Comparison of ENCODE assay signal across 14 cellular contexts in the genomic region with DNA sequence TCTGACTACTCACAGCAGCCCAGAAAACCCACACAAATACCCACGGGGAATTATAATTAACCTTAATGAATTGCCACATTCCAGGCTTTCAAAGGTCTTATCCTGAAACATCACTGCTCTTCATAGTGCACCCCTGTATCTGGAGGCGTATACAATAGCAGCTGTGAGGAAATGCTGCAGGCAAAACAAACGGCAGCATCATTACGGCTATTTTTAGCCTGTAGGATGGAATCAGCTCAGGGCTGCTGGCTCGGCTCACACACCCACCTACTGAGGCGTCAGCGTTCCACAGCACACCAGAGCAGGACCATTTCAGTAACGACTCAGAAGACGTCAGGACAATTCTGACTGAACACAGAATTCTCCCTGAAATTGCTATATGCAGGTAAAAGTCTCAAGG.
DNase-seq lines count a peak whose midpoint lies in the region; ATAC-seq and TF ChIP-seq lines count a peak whose summit lies in the region.
"Had no signal": no experiment of that assay in that cellular context is flagged by ENCODE, and none has a peak within 500 bp of the region (broad histone marks: within the 10 kb centered on the region; RNA-seq: fewer than 3 reads in every experiment).

No MANE protein-coding gene starts in this region.

- no peak overlapping the region for H2AFZ ChIP-seq in GM23248

- no peaks in the 10 kb centered on the region for H3F3A ChIP-seq in GM23248 (ENCODE audit: insufficient read depth)

- no peaks in the 10 kb centered on the region for H3K4me1 Mint-ChIP-seq in T-helper 2 cell treated with Interferon-gamma antibody and Interleukin-4, amounts not matched to agents 5 μg/mL and 100 μg/mL, for 36 hours (ENCODE audit: low read depth)
- H3K4me1 Mint-ChIP-seq: stimulated activated naive CD8-positive, alpha-beta T cell treated with anti-CD3 and anti-CD28 coated beads, Interleukin-15, amount 100 ng/mL, for 72 hours had no signal

- H3K27me3 Mint-ChIP-seq in T-helper 2 cell treated with Interferon-gamma antibody and Interleukin-4, amounts not matched to agents 5 μg/mL and 100 μg/mL, for 36 hours (ENCODE audit: low read depth), result no peaks in the 10 kb centered on the region
- H3K27me3 Mint-ChIP-seq: stimulated activated naive CD8-positive, alpha-beta T cell treated with anti-CD3 and anti-CD28 coated beads, Interleukin-15, amount 100 ng/mL, for 72 hours had no signal

- H3K9me3 Mint-ChIP-seq in T-helper 2 cell treated with Interferon-gamma antibody and Interleukin-4, amounts not matched to agents 5 μg/mL and 100 μg/mL, for 36 hours, result no peaks in the 10 kb centered on the region

- H3K36me3 ChIP-seq in GM23248 (ENCODE audit: low read depth), result no peaks in the 10 kb centered on the region
- H3K36me3 ChIP-seq: right lobe of liver had no signal

- POLR2A ChIA-PET in GM10248 (lab: Yijun Ruan, JAX), result no interaction called here

- no peaks in the 10 kb centered on the region for H4K20me1 ChIP-seq in GM23248 (ENCODE audit: insufficient read depth)

- H3K9me3 ChIP-seq in GM23248 (ENCODE audit: low read depth), result no peaks in the 10 kb centered on the region
- H3K9me3 ChIP-seq: Caco-2, right lobe of liver had no signal

- no peaks in the 10 kb centered on the region for H3K9me2 ChIP-seq in GM23248 (ENCODE audit: insufficient read depth)

- no peak overlapping the region for H3K4me2 ChIP-seq in GM23248 (ENCODE audit: unreplicated experiment)

- no peak overlapping the region for H3K4me3 ChIP-seq in GM23248
- H3K4me3 ChIP-seq: right lobe of liver had no signal

- no peak for TF ChIP-seq CTCF in GM10248 (IDR thresholded peaks at IDR 0.05; ENCODE audit: control extremely low read depth, extremely low read depth, low read depth, missing control alignments)

- in situ Hi-C loops in GM23248 (cut with MboI), result no loop called here

- no peak overlapping the region for H3K27ac Mint-ChIP-seq in T-helper 2 cell treated with Interferon-gamma antibody and Interleukin-4, amounts not matched to agents 5 μg/mL and 100 μg/mL, for 36 hours
- H3K27ac Mint-ChIP-seq: stimulated activated naive CD8-positive, alpha-beta T cell treated with anti-CD3 and anti-CD28 coated beads, Interleukin-15, amount 100 ng/mL, for 72 hours had no signal

- WGBS in GM23248 (ENCODE audit: low coverage in 1 of 2, low lambda C conversion rate in 2 of 2, missing lambda C conversion rate in 2 of 2), 2 experiments, result 24 to 29% methylated on average over 9 of the region's 9 CpGs

- H3K4me3 Mint-ChIP-seq in T-helper 2 cell treated with Interferon-gamma antibody and Interleukin-4, amounts not matched to agents 5 μg/mL and 100 μg/mL, for 36 hours, result no peak overlapping the region
- H3K4me3 Mint-ChIP-seq: stimulated activated naive CD8-positive, alpha-beta T cell treated with anti-CD3 and anti-CD28 coated beads, Interleukin-15, amount 100 ng/mL, for 72 hours had no signal

- H3K4me1 ChIP-seq in GM23248 (ENCODE audit: insufficient read depth), result no peaks in the 10 kb centered on the region
- H3K4me1 ChIP-seq: right lobe of liver had no signal

- ATAC-seq in GM18868 (IDR thresholded peaks at IDR 0.05; ENCODE audit: unreplicated experiment), result no peak
- ATAC-seq: right lobe of liver; stimulated activated naive CD8-positive, alpha-beta T cell treated with anti-CD3 and anti-CD28 coated beads, Interleukin-15, amount 100 ng/mL, for 72 hours had no signal

- 0 out of 2 replicates have a peak overlapping the region, but pooled peaks have one; percentile 10 for H3K27ac ChIP-seq in GM23248
- H3K27ac ChIP-seq: right lobe of liver, RWPE1, VCaP had no signal

- no peaks in the 10 kb centered on the region for H3K27me3 ChIP-seq in GM23248 (replicated peaks; ENCODE audit: insufficient read depth)
- H3K27me3 ChIP-seq: right lobe of liver had no signal

- CTCF ChIA-PET in GM10248 (lab: Yijun Ruan, JAX), result no interaction called here

- no peak overlapping the region for H3K9ac ChIP-seq in GM23248

- H3K36me3 Mint-ChIP-seq in T-helper 2 cell treated with Interferon-gamma antibody and Interleukin-4, amounts not matched to agents 5 μg/mL and 100 μg/mL, for 36 hours (ENCODE audit: low read depth), result no peaks in the 10 kb centered on the region

- no peaks in the 10 kb centered on the region for H3K79me2 ChIP-seq in GM23248 (ENCODE audit: insufficient read depth)

- DNase-seq in GM23248 (peak; percentile 51), SHP77 treated with DMSO at 0.1 percent for 48 hours (lab: John Stamatoyannopoulos, UW) (peak; percentile 30), foreskin melanocyte (peak; percentile 13), renal cortical epithelial cell (ENCODE audit: low read depth) (peak; percentile 51), GM10248 (ENCODE audit: extremely low spot score) (no peak)
- no peak for DNase-seq in T-helper 2 cell treated with Interferon-gamma antibody and Interleukin-4, amounts not matched to agents 5 μg/mL and 100 μg/mL, for 36 hours (ENCODE audit: low spot score)
- DNase-seq: activated naive CD4-positive, alpha-beta T cell treated with anti-CD3 and anti-CD28 coated beads, Interleukin-2, amount 50 U/mL, for 16 hours; Caco-2; Kasumi-1; right lobe of liver; stimulated activated naive CD8-positive, alpha-beta T cell treated with anti-CD3 and anti-CD28 coated beads, Interleukin-15, amount 100 ng/mL, for 72 hours had no signal

Comparison
In these comparisons a context has a peak if more than half of its experiments do, and no peak if none do; other contexts are left out.
1. DNase-seq: peak in GM23248 (single experiment), SHP77 treated with DMSO at 0.1 percent for 48 hours (single experiment), foreskin melanocyte (single experiment) and renal cortical epithelial cell (single experiment); none in T-helper 2 cell treated with Interferon-gamma antibody and Interleukin-4, amounts not matched to agents 5 μg/mL and 100 μg/mL, for 36 hours (single experiment) and GM10248 (single experiment).